8 cellular contexts compared by ENCODE assay signal in genomic region chr12:94831081-94831747, GRCh38.
DNase-seq lines count a peak whose midpoint lies in the region; ATAC-seq and TF ChIP-seq lines count a peak whose summit lies in the region.

No MANE protein-coding gene starts in this region.

- no peaks in the 10 kb centered on the region for H3K36me3 Mint-ChIP-seq in naive B cell

- DNase-seq in Right ventricle myocardium inferior (ENCODE audit: missing footprints) (no peak), right cardiac atrium (no peak), NCI-H69 (lab: John Stamatoyannopoulos, UW) (peak; percentile 48), naive B cell (peak; percentile 75), erythroblast (lab: John Stamatoyannopoulos, UW) (no peak), NCI-H187 (lab: John Stamatoyannopoulos, UW) (no peak), SK-N-DZ (ENCODE audit: low spot score) (no peak)

- WGBS in right cardiac atrium: 70% methylated on average over 9 of the region's 9 CpGs

- no peaks in the 10 kb centered on the region for H3K4me1 ChIP-seq in right cardiac atrium (ENCODE audit: control insufficient read depth, insufficient read depth, low read length)

- intact Hi-C loops in Right ventricle myocardium inferior (cut with DNase I) (no loop called here), right cardiac atrium (cut with DNase I) (no loop called here)

- H3K4me3 Mint-ChIP-seq in naive B cell: peak overlapping the region; percentile 5 to 91 (median 82)

- no peaks in the 10 kb centered on the region for H3K27me3 ChIP-seq in right cardiac atrium (ENCODE audit: control insufficient read depth, insufficient read depth)

- no peaks in the 10 kb centered on the region for H3K9me3 ChIP-seq in right cardiac atrium (ENCODE audit: control insufficient read depth, low read length)

- peaks cover 0 to 3% (median 0%) of the 10 kb centered on the region in 7 donors for H3K9me3 Mint-ChIP-seq in naive B cell

- H3K4me3 ChIP-seq in right cardiac atrium (ENCODE audit: low read length): no peak overlapping the region

- no peak overlapping the region for H3K27ac ChIP-seq in right cardiac atrium (ENCODE audit: low read length)

- no peak for TF ChIP-seq POLR2A in erythroblast (IDR thresholded peaks at IDR 0.05; ENCODE audit: low read length)

- ATAC-seq in Right ventricle myocardium inferior (peak; percentile 34), right cardiac atrium (no peak), HG02678 (IDR thresholded peaks at IDR 0.05; ENCODE audit: unreplicated experiment) (peak; percentile 88), naive B cell (ENCODE audit: low read depth in 2 of 2) (peak; percentile 97)

- H3K27me3 Mint-ChIP-seq in naive B cell: no peaks in the 10 kb centered on the region

- H3K4me1 Mint-ChIP-seq in naive B cell: peaks cover 33 to 49% (median 49%) of the 10 kb centered on the region in 3 donors

- H3K27ac Mint-ChIP-seq in naive B cell: peak overlapping the region; percentile 82 to 99 (median 98)

Comparison
In these comparisons a context has a peak if more than half of its experiments do, and no peak if none do; other contexts are left out.
1. ATAC-seq: peak in Right ventricle myocardium inferior (single experiment), HG02678 (single experiment) and naive B cell (2 of 2); none in right cardiac atrium (0 of 2).
2. DNase-seq: peak in NCI-H69 (single experiment) and naive B cell (single experiment); none in Right ventricle myocardium inferior (single experiment), right cardiac atrium (0 of 3), erythroblast (0 of 2), NCI-H187 (0 of 2) and SK-N-DZ (single experiment).